In the genomic region with DNA sequence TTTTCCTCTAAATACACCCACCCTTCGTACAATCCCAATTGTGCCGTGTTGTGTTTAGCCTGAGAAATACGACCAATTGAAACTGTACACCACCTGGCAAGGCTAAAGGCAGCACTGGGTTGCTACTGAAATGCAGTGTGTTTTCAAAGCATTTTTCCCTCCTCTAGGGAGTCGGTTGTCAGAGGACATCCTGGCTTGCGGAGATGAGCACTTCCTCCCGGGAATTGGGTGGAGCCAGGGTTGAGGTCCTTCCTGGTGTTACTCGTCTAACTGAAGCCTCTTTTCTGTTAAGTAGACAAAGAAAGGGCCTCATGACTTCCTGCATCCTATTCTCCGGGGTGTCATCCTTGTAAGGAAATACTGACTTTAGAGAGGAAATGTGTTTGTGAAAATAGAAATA, we compare ENCODE assay signal across 12 cellular contexts.
A peak's percentile ranks its signal among the peaks of the same experiment; 100 is the strongest.
DNase-seq lines count a peak whose midpoint lies in the region; ATAC-seq and TF ChIP-seq lines count a peak whose summit lies in the region.
"Had no signal": no experiment of that assay in that cellular context is flagged by ENCODE, and none has a peak within 500 bp of the region (broad histone marks: within the 10 kb centered on the region; RNA-seq: fewer than 3 reads in every experiment).

No MANE protein-coding gene starts in this region.

- ATAC-seq in Right ventricle myocardium superior (ENCODE audit: poor library complexity) (peak; percentile 43), lung (ENCODE audit: insufficient read depth, low FRiP score) (peak; percentile 30), upper lobe of left lung (ENCODE audit: low FRiP score in 2 of 2) (peak in 1 of 2 donors; percentile 28), GM21786 (IDR thresholded peaks at IDR 0.05; ENCODE audit: unreplicated experiment) (no peak), GM18502 (IDR thresholded peaks at IDR 0.05; ENCODE audit: poor library complexity, unreplicated experiment) (no peak)
- ATAC-seq: activated CD8-positive, alpha-beta memory T cell treated with anti-CD3 and anti-CD28 coated beads, Interleukin-2, amount 10 ng/mL, durations not matched to agents 7 days and 5 days had no signal

- H3K9me3 ChIP-seq in right atrium auricular region (no peaks in the 10 kb centered on the region), lung (ENCODE audit: control insufficient read depth in 2 of 2, insufficient read depth in 1 of 2, low read length in 1 of 2) (no peaks in the 10 kb centered on the region), upper lobe of left lung (no peaks in the 10 kb centered on the region)

- H3K27ac ChIP-seq in right atrium auricular region (peak overlapping the region in 1 of 2 donors; percentile 7), lung (ENCODE audit: low read depth in 1 of 2, low read length in 1 of 2) (no peak overlapping the region), upper lobe of left lung (peak overlapping the region; percentile 5 to 74 (median 19))

- H3K27me3 ChIP-seq in right atrium auricular region, result no peaks in the 10 kb centered on the region
- no peaks in the 10 kb centered on the region for H3K27me3 ChIP-seq in lung (ENCODE audit: control insufficient read depth, insufficient read depth)
- H3K27me3 ChIP-seq in upper lobe of left lung, result no peaks in the 10 kb centered on the region

- H3K4me1 ChIP-seq in right atrium auricular region (peaks cover 0 to 8% of the 10 kb centered on the region in 2 donors), lung (ENCODE audit: control insufficient read depth in 2 of 2, insufficient read depth in 2 of 2, low read length in 2 of 2) (peaks cover 0 to 5% of the 10 kb centered on the region in 2 donors), upper lobe of left lung (peaks cover 9 to 27% (median 19%) of the 10 kb centered on the region in 4 donors)

- H3K36me3 ChIP-seq in right atrium auricular region (no peaks in the 10 kb centered on the region), lung (ENCODE audit: control insufficient read depth in 2 of 2, insufficient read depth in 2 of 2, low read length in 2 of 2) (no peaks in the 10 kb centered on the region), upper lobe of left lung (no peaks in the 10 kb centered on the region)

- 38 to 40% methylated on average over 8 of the region's 8 CpGs for WGBS in lung, 2 donors
- WGBS in upper lobe of left lung, 2 donors, result 48 to 49% methylated on average over 8 of the region's 8 CpGs

- peak; percentile 54 for DNase-seq in Right ventricle myocardium superior
- no peak for DNase-seq in right atrium auricular region (ENCODE audit: low spot score)
- peak; percentile 63 for DNase-seq in choroid plexus epithelial cell (ENCODE audit: low read depth)
- DNase-seq in lung (ENCODE audit: low spot score), result no peak
- no peak for DNase-seq in upper lobe of left lung
- no peak for DNase-seq in posterior vena cava (ENCODE audit: low spot score)
- DNase-seq: activated CD8-positive, alpha-beta memory T cell treated with anti-CD3 and anti-CD28 coated beads, Interleukin-2, amount 10 ng/mL, durations not matched to agents 7 days and 5 days; DND-41; hypothalamus; KG1 had no signal

- no peak for TF ChIP-seq EP300 in upper lobe of left lung (IDR thresholded peaks at IDR 0.05)

- no peak overlapping the region for H3K4me3 ChIP-seq in right atrium auricular region
- peak overlapping the region; percentile 15 for H3K4me3 ChIP-seq in choroid plexus epithelial cell (ENCODE audit: low read depth, low read length)
- no peak overlapping the region for H3K4me3 ChIP-seq in lung
- no peak overlapping the region for H3K4me3 ChIP-seq in upper lobe of left lung

- TF ChIP-seq CTCF in right atrium auricular region (IDR thresholded peaks at IDR 0.05) (no peak), choroid plexus epithelial cell (conservative IDR thresholded peaks at IDR 0.05; ENCODE audit: low read depth, low read length) (no peak), lung (IDR thresholded peaks at IDR 0.05; ENCODE audit: control extremely low read depth, extremely low read depth) (no peak), upper lobe of left lung (IDR thresholded peaks at IDR 0.05) (no peak)

- intact Hi-C loops in Right ventricle myocardium superior (cut with DNase I), result no loop called here
- intact Hi-C loops in posterior vena cava (cut with DNase I), result no loop called here

- TF ChIP-seq POLR2A in upper lobe of left lung (IDR thresholded peaks at IDR 0.05), result no peak

Comparison
In these comparisons a context has a peak if more than half of its experiments do, and no peak if none do; other contexts are left out.
1. DNase-seq: peak in Right ventricle myocardium superior (single experiment) and choroid plexus epithelial cell (single experiment); none in right atrium auricular region (single experiment), lung (single experiment), upper lobe of left lung (0 of 2) and posterior vena cava (single experiment).
2. ATAC-seq: peak in Right ventricle myocardium superior (single experiment) and lung (single experiment); none in GM21786 (single experiment) and GM18502 (single experiment).
3. H3K27ac ChIP-seq: peak in upper lobe of left lung (4 of 4); none in lung (0 of 2).